8 cellular contexts compared by ENCODE assay signal in genomic region chr3:15291589-15292541, GRCh38. TPM values are rescaled to one million over a fixed set of nuclear protein-coding genes. Genes with fewer than 3 reads are reported as not detected.
DNase-seq lines count a peak whose midpoint lies in the region; ATAC-seq and TF ChIP-seq lines count a peak whose summit lies in the region.

No MANE protein-coding gene starts in this region.

- peaks cover 62% of the 10 kb centered on the region for H3K79me2 ChIP-seq in osteoblast (ENCODE audit: insufficient read depth, low read length)

- H3K4me3 ChIP-seq in osteoblast (ENCODE audit: insufficient read depth, low read length): no peak overlapping the region

- H4K20me1 ChIP-seq in osteoblast (ENCODE audit: insufficient read depth, low read length): peaks cover 45% of the 10 kb centered on the region

- no peak overlapping the region for H3K4me2 ChIP-seq in osteoblast (ENCODE audit: insufficient read depth, low read length)

- no peak overlapping the region for H2AFZ ChIP-seq in osteoblast (ENCODE audit: low read length)

- H3K9me3 ChIP-seq in osteoblast (ENCODE audit: low read depth, low read length): no peaks in the 10 kb centered on the region

- DNase-seq in SKM-1 treated with dmso at 0.1 percent for 144 hours (lab: John Stamatoyannopoulos, UW; ENCODE audit: unreplicated experiment) (peak; percentile 71), amniotic epithelial cell (ENCODE audit: low read depth) (peak; percentile 45), osteoblast (ENCODE audit: insufficient read length, low spot score, missing footprints) (no peak), NCI-H187 treated with DMSO at 0.1 percent for 48 hours (lab: John Stamatoyannopoulos, UW) (no peak), NCI-H1436 treated with DMSO at 0.1 percent for 48 hours (lab: John Stamatoyannopoulos, UW) (no peak), NCI-H1417 (lab: John Stamatoyannopoulos, UW) (no peak)

- peaks cover 27% of the 10 kb centered on the region for H3K4me1 ChIP-seq in osteoblast (ENCODE audit: insufficient read depth, low read length)

- peak; percentile 92 for ATAC-seq in GM18868 (IDR thresholded peaks at IDR 0.05; ENCODE audit: unreplicated experiment)
- ATAC-seq in HG02885 (IDR thresholded peaks at IDR 0.05; ENCODE audit: poor library complexity, unreplicated experiment): peak; percentile 84

- peak overlapping the region; percentile 0 for H3K27ac ChIP-seq in osteoblast (ENCODE audit: low read depth, low read length)

- peaks cover 5% of the 10 kb centered on the region for H3K36me3 ChIP-seq in osteoblast (ENCODE audit: insufficient read depth, low read length)

- no peak for TF ChIP-seq CTCF in osteoblast (IDR thresholded peaks at IDR 0.05; ENCODE audit: extremely low read depth, low read depth, low read length)

- H3K27me3 ChIP-seq in osteoblast (ENCODE audit: insufficient read depth, low read length): no peaks in the 10 kb centered on the region

RNA-seq across cellular contexts. Expression of gene SH3BP5, which starts 40.5 kb away (rescaled TPM):
- 65.4 and 67.3 TPM in 2 replicates for total RNA-seq in osteoblast

Comparison
In these comparisons a context has a peak if more than half of its experiments do, and no peak if none do; other contexts are left out.
1. DNase-seq: peak in SKM-1 treated with dmso at 0.1 percent for 144 hours (single experiment) and amniotic epithelial cell (single experiment); none in osteoblast (single experiment), NCI-H187 treated with DMSO at 0.1 percent for 48 hours (single experiment), NCI-H1436 treated with DMSO at 0.1 percent for 48 hours (single experiment) and NCI-H1417 (0 of 3).